In genomic region chr13:41356385-41356648, GRCh38 we compare ENCODE assay signal across 8 cellular contexts. TPM values are rescaled to one million over a fixed set of nuclear protein-coding genes. Genes with fewer than 3 reads are reported as not detected.
DNase-seq lines count a peak whose midpoint lies in the region; ATAC-seq and TF ChIP-seq lines count a peak whose summit lies in the region.
"Not testable (repeated sequence)": the region's sequence is repeated elsewhere in the genome, so short reads cannot be mapped to it uniquely, and the experiment has no call there.

No MANE protein-coding gene starts in this region.

- H3K27ac Mint-ChIP-seq in T-helper 2 cell treated with Interferon-gamma antibody and Interleukin-4, amounts not matched to agents 5 μg/mL and 100 μg/mL, for 36 hours = peak overlapping the region; percentile 99
- H3K27ac Mint-ChIP-seq in activated CD8-positive, alpha-beta T cell treated with anti-CD3 and anti-CD28 coated beads, Interleukin-2, amount 10 ng/mL, durations not matched to agents 7 days and 5 days = peak overlapping the region; percentile 91
- H3K27ac Mint-ChIP-seq in activated naive CD4-positive, alpha-beta T cell treated with anti-CD3 and anti-CD28 coated beads, Interleukin-2, amount 10 ng/mL, durations not matched to agents 7 days and 5 days = peak overlapping the region; percentile 97
- H3K27ac Mint-ChIP-seq in dendritic cell treated with granulocyte-macrophage colony-stimulating factor and Interleukin-4, amounts not matched to agents 40 ng/mL and 50 ng/mL, for 4 days = peak overlapping the region; percentile 63
- H3K27ac Mint-ChIP-seq in naive thymus-derived CD8-positive, alpha-beta T cell = peak overlapping the region; percentile 91 to 100 (median 96)
- H3K27ac Mint-ChIP-seq in stimulated activated naive CD8-positive, alpha-beta T cell treated with anti-CD3 and anti-CD28 coated beads, Interleukin-15, Interleukin-2, amounts not matched to agents 100 ng/mL and 50 ng/mL, for 24 hours = peak overlapping the region; percentile 82

- peaks cover 39% of the 10 kb centered on the region for H3K4me1 Mint-ChIP-seq in T-helper 2 cell treated with Interferon-gamma antibody and Interleukin-4, amounts not matched to agents 5 μg/mL and 100 μg/mL, for 36 hours (ENCODE audit: low read depth)
- peaks cover 41% of the 10 kb centered on the region for H3K4me1 Mint-ChIP-seq in activated CD8-positive, alpha-beta T cell treated with anti-CD3 and anti-CD28 coated beads, Interleukin-2, amount 10 ng/mL, durations not matched to agents 7 days and 5 days (ENCODE audit: low read depth)
- H3K4me1 Mint-ChIP-seq in activated naive CD4-positive, alpha-beta T cell treated with anti-CD3 and anti-CD28 coated beads, Interleukin-2, amount 10 ng/mL, durations not matched to agents 7 days and 5 days = peaks cover 61% of the 10 kb centered on the region
- H3K4me1 Mint-ChIP-seq in dendritic cell treated with granulocyte-macrophage colony-stimulating factor and Interleukin-4, amounts not matched to agents 40 ng/mL and 50 ng/mL, for 4 days (ENCODE audit: low read depth) = peaks cover 23% of the 10 kb centered on the region
- peaks cover 28 to 72% (median 68%) of the 10 kb centered on the region in 4 donors for H3K4me1 Mint-ChIP-seq in naive thymus-derived CD8-positive, alpha-beta T cell
- H3K4me1 Mint-ChIP-seq in stimulated activated naive CD8-positive, alpha-beta T cell treated with anti-CD3 and anti-CD28 coated beads, Interleukin-15, Interleukin-2, amounts not matched to agents 100 ng/mL and 50 ng/mL, for 24 hours (ENCODE audit: low read depth) = peaks cover 65% of the 10 kb centered on the region

- DNase-seq in HL-60 (ENCODE audit: low read depth in 1 of 2, low spot score in 1 of 2); T-helper 2 cell treated with Interferon-gamma antibody and Interleukin-4, amounts not matched to agents 5 μg/mL and 100 μg/mL, for 36 hours (ENCODE audit: low spot score); activated CD8-positive, alpha-beta T cell treated with anti-CD3 and anti-CD28 coated beads, Interleukin-2, amount 10 ng/mL, durations not matched to agents 7 days and 5 days; activated naive CD4-positive, alpha-beta T cell treated with anti-CD3 and anti-CD28 coated beads, Interleukin-2, amount 10 ng/mL, durations not matched to agents 7 days and 5 days; naive thymus-derived CD8-positive, alpha-beta T cell: not testable (repeated sequence)

- not testable (repeated sequence) for H3K4me3 ChIP-seq in BLaER1 treated with 17β-estradiol and CSF1 and Interleukin-3, amounts not matched to agents 10 nM and 100 nM; HL-60 (replicated peaks; ENCODE audit: insufficient read depth, low read length)

- ATAC-seq in activated CD8-positive, alpha-beta T cell treated with anti-CD3 and anti-CD28 coated beads, Interleukin-2, amount 10 ng/mL, durations not matched to agents 7 days and 5 days = not testable (repeated sequence)
- peak in 1 of 2 donors; percentile 5 for ATAC-seq in naive thymus-derived CD8-positive, alpha-beta T cell

- H3K4me3 Mint-ChIP-seq in T-helper 2 cell treated with Interferon-gamma antibody and Interleukin-4, amounts not matched to agents 5 μg/mL and 100 μg/mL, for 36 hours = peak overlapping the region; percentile 82
- peak overlapping the region; percentile 52 for H3K4me3 Mint-ChIP-seq in activated CD8-positive, alpha-beta T cell treated with anti-CD3 and anti-CD28 coated beads, Interleukin-2, amount 10 ng/mL, durations not matched to agents 7 days and 5 days
- peak overlapping the region; percentile 57 for H3K4me3 Mint-ChIP-seq in activated naive CD4-positive, alpha-beta T cell treated with anti-CD3 and anti-CD28 coated beads, Interleukin-2, amount 10 ng/mL, durations not matched to agents 7 days and 5 days
- H3K4me3 Mint-ChIP-seq in dendritic cell treated with granulocyte-macrophage colony-stimulating factor and Interleukin-4, amounts not matched to agents 40 ng/mL and 50 ng/mL, for 4 days = not testable (repeated sequence)
- H3K4me3 Mint-ChIP-seq in naive thymus-derived CD8-positive, alpha-beta T cell = peak overlapping the region in 9 of 10 donors; percentile 72 to 87 (median 79)
- peak overlapping the region; percentile 44 for H3K4me3 Mint-ChIP-seq in stimulated activated naive CD8-positive, alpha-beta T cell treated with anti-CD3 and anti-CD28 coated beads, Interleukin-15, Interleukin-2, amounts not matched to agents 100 ng/mL and 50 ng/mL, for 24 hours

- not testable (repeated sequence) for H3K9me3 Mint-ChIP-seq in T-helper 2 cell treated with Interferon-gamma antibody and Interleukin-4, amounts not matched to agents 5 μg/mL and 100 μg/mL, for 36 hours; activated CD8-positive, alpha-beta T cell treated with anti-CD3 and anti-CD28 coated beads, Interleukin-2, amount 10 ng/mL, durations not matched to agents 7 days and 5 days (ENCODE audit: insufficient read depth); activated naive CD4-positive, alpha-beta T cell treated with anti-CD3 and anti-CD28 coated beads, Interleukin-2, amount 10 ng/mL, durations not matched to agents 7 days and 5 days; dendritic cell treated with granulocyte-macrophage colony-stimulating factor and Interleukin-4, amounts not matched to agents 40 ng/mL and 50 ng/mL, for 4 days; naive thymus-derived CD8-positive, alpha-beta T cell; stimulated activated naive CD8-positive, alpha-beta T cell treated with anti-CD3 and anti-CD28 coated beads, Interleukin-15, Interleukin-2, amounts not matched to agents 100 ng/mL and 50 ng/mL, for 24 hours

- H3K27me3 ChIP-seq in BLaER1 treated with 17β-estradiol and CSF1 and Interleukin-3, amounts not matched to agents 10 nM and 100 nM; HL-60 (ENCODE audit: insufficient read depth, poor library complexity, severe bottlenecking): not testable (repeated sequence)

- not testable (repeated sequence) for H3K27me3 Mint-ChIP-seq in T-helper 2 cell treated with Interferon-gamma antibody and Interleukin-4, amounts not matched to agents 5 μg/mL and 100 μg/mL, for 36 hours (ENCODE audit: low read depth); activated CD8-positive, alpha-beta T cell treated with anti-CD3 and anti-CD28 coated beads, Interleukin-2, amount 10 ng/mL, durations not matched to agents 7 days and 5 days (ENCODE audit: low read depth); activated naive CD4-positive, alpha-beta T cell treated with anti-CD3 and anti-CD28 coated beads, Interleukin-2, amount 10 ng/mL, durations not matched to agents 7 days and 5 days; dendritic cell treated with granulocyte-macrophage colony-stimulating factor and Interleukin-4, amounts not matched to agents 40 ng/mL and 50 ng/mL, for 4 days; naive thymus-derived CD8-positive, alpha-beta T cell; stimulated activated naive CD8-positive, alpha-beta T cell treated with anti-CD3 and anti-CD28 coated beads, Interleukin-15, Interleukin-2, amounts not matched to agents 100 ng/mL and 50 ng/mL, for 24 hours

- not testable (repeated sequence) for H3K9me3 ChIP-seq in BLaER1 treated with 17β-estradiol and CSF1 and Interleukin-3, amounts not matched to agents 10 nM and 100 nM (replicated peaks in 1 of 11)

- not testable (repeated sequence) for H3K9ac ChIP-seq in BLaER1 treated with 17β-estradiol and CSF1 and Interleukin-3, amounts not matched to agents 10 nM and 100 nM

- peak overlapping the region in 9 of 11 experiments; percentile 7 to 44 (median 31); a peak in 7 of 22 replicates for H3K27ac ChIP-seq in BLaER1 treated with 17β-estradiol and CSF1 and Interleukin-3, amounts not matched to agents 10 nM and 100 nM
- peak overlapping the region; percentile 30 for H3K27ac ChIP-seq in HL-60 (replicated peaks)

- POLR2A ChIA-PET in activated CD8-positive, alpha-beta T cell treated with anti-CD3 and anti-CD28 coated beads, Interleukin-2, amount 10 ng/mL, durations not matched to agents 7 days and 5 days (lab: Charles Lee) = interaction anchor here (1.1 kb wide), 1 partner anchor 238 kb away, joined by 3 read pairs; no protein-coding TSS in a partner anchor
- POLR2A ChIA-PET in naive thymus-derived CD8-positive, alpha-beta T cell (lab: Charles Lee) = interaction anchor here (1.0 to 3.3 kb wide), 8 partner anchors 19 to 109 kb away, joined by 3 to 22 read pairs (median 6); partner anchors contain the start of gene RGCC

- TF ChIP-seq CTCF in HL-60 (IDR thresholded peaks at IDR 0.05; ENCODE audit: insufficient read depth, low read length) = not testable (repeated sequence)

- peaks cover 38 to 75% (median 55%) of the 10 kb centered on the region in 11 experiments for H3K36me3 ChIP-seq in BLaER1 treated with 17β-estradiol and CSF1 and Interleukin-3, amounts not matched to agents 10 nM and 100 nM

- H3K4me2 ChIP-seq in BLaER1 treated with 17β-estradiol and CSF1 and Interleukin-3, amounts not matched to agents 10 nM and 100 nM = peak overlapping the region in 8 of 11 experiments; percentile 16 to 65 (median 51); a peak in 14 of 22 replicates

- peaks cover 47% of the 10 kb centered on the region for H3K36me3 Mint-ChIP-seq in T-helper 2 cell treated with Interferon-gamma antibody and Interleukin-4, amounts not matched to agents 5 μg/mL and 100 μg/mL, for 36 hours (ENCODE audit: low read depth)
- H3K36me3 Mint-ChIP-seq in activated CD8-positive, alpha-beta T cell treated with anti-CD3 and anti-CD28 coated beads, Interleukin-2, amount 10 ng/mL, durations not matched to agents 7 days and 5 days (ENCODE audit: low read depth) = peaks cover 46% of the 10 kb centered on the region
- peaks cover 54% of the 10 kb centered on the region for H3K36me3 Mint-ChIP-seq in activated naive CD4-positive, alpha-beta T cell treated with anti-CD3 and anti-CD28 coated beads, Interleukin-2, amount 10 ng/mL, durations not matched to agents 7 days and 5 days
- peaks cover 56% of the 10 kb centered on the region for H3K36me3 Mint-ChIP-seq in dendritic cell treated with granulocyte-macrophage colony-stimulating factor and Interleukin-4, amounts not matched to agents 40 ng/mL and 50 ng/mL, for 4 days (ENCODE audit: low read depth)
- H3K36me3 Mint-ChIP-seq in naive thymus-derived CD8-positive, alpha-beta T cell = peaks cover 5 to 65% (median 17%) of the 10 kb centered on the region in 3 donors
- H3K36me3 Mint-ChIP-seq in stimulated activated naive CD8-positive, alpha-beta T cell treated with anti-CD3 and anti-CD28 coated beads, Interleukin-15, Interleukin-2, amounts not matched to agents 100 ng/mL and 50 ng/mL, for 24 hours (ENCODE audit: low read depth) = peaks cover 58% of the 10 kb centered on the region

- H3K4me1 ChIP-seq in BLaER1 treated with 17β-estradiol and CSF1 and Interleukin-3, amounts not matched to agents 10 nM and 100 nM = peaks cover 8 to 35% (median 20%) of the 10 kb centered on the region in 10 experiments; a peak in 19 of 20 replicates

- H4K20me1 ChIP-seq in BLaER1 treated with 17β-estradiol and CSF1 and Interleukin-3, amounts not matched to agents 10 nM and 100 nM = not testable (repeated sequence)

- CTCF ChIA-PET in activated CD8-positive, alpha-beta T cell treated with anti-CD3 and anti-CD28 coated beads, Interleukin-2, amount 10 ng/mL, durations not matched to agents 7 days and 5 days (lab: Charles Lee) = interaction anchor here (0.8 to 1.7 kb wide), 4 partner anchors 29 to 435 kb away, joined by 3 to 4 read pairs (median 4); no protein-coding TSS in a partner anchor
- CTCF ChIA-PET in activated naive CD4-positive, alpha-beta T cell treated with anti-CD3 and anti-CD28 coated beads, Interleukin-2, amount 10 ng/mL, durations not matched to agents 7 days and 5 days (lab: Charles Lee) = not testable (repeated sequence)

- intact Hi-C loops in dendritic cell treated with granulocyte-macrophage colony-stimulating factor and Interleukin-4, amounts not matched to agents 40 ng/mL and 50 ng/mL, for 4 days (cut with micrococcal nuclease) = loop anchor here (10.0 kb wide), 1 partner anchor 758 kb away; no protein-coding TSS in a partner anchor

RNA-seq across cellular contexts. Expression of gene NAA16, which starts 45.2 kb away (rescaled TPM):
- 10 to 100 TPM; 36.7 to 38.7 TPM for total RNA-seq in activated CD8-positive, alpha-beta T cell treated with anti-CD3 and anti-CD28 coated beads, Interleukin-2, amount 10 ng/mL, durations not matched to agents 7 days and 5 days
- 10 to 100 TPM; 85.1 to 95.5 TPM for total RNA-seq in naive thymus-derived CD8-positive, alpha-beta T cell
- 10 to 100 TPM; 22.6 to 43.3 (median 26.5) TPM for polyA plus RNA-seq in naive thymus-derived CD8-positive, alpha-beta T cell
